In the genomic region with DNA sequence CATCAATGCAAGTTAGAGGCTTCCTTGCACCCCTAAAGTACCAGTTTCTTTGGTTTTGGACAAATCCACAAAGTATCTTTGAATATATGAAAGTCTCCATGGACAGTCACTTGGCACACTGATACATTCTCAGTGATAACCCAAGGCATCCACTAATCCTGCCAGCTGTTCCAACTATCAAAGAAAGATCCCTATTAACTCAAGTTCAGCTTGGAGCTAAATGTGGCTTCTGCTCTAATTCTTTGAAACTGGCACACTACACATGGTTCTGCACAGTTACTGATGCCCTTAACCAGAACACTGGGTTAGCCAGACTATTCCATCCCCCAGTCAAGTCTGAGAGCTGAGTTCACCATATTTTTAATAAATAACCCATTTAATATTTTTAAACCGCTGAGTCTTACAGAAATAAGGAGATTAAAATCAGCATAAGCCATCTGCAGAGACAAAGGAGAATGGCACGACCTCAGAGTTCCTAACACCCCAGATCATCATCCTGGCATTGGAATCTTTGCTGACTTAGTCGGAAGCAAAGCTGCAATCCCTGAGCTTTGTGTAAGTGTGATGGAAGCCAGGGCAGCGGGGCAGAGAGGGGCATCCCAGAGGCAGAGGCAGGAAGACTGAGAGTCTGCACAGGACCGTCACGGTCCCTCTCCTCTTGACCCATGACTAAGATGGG, we compare ENCODE assay signal across 23 cellular contexts. TPM values are rescaled to one million over a fixed set of nuclear protein-coding genes. Genes with fewer than 3 reads are reported as not detected.
DNase-seq lines count a peak whose midpoint lies in the region; ATAC-seq, FAIRE-seq and TF ChIP-seq lines count a peak whose summit lies in the region.
"Had no signal": no experiment of that assay in that cellular context is flagged by ENCODE, and none has a peak within 500 bp of the region (broad histone marks: within the 10 kb centered on the region; RNA-seq: fewer than 3 reads in every experiment).

No MANE protein-coding gene starts in this region.

- no peaks in the 10 kb centered on the region for H3K4me1 Mint-ChIP-seq in activated CD4-positive, alpha-beta T cell treated with anti-CD3 and anti-CD28 coated beads, Interleukin-2, amount 10 ng/mL, durations not matched to agents 24 days and 14 days
- H3K4me1 Mint-ChIP-seq: GM23338 had no signal

- DNase-seq in AG08396 (ENCODE audit: low spot score), result peak; percentile 10
- DNase-seq in GM20000 (ENCODE audit: low spot score), result peak; percentile 3
- DNase-seq in kidney, result peak; percentile 32
- no peak for DNase-seq in psoas muscle
- no peak for DNase-seq in activated CD4-positive, alpha-beta T cell treated with anti-CD3 and anti-CD28 coated beads, Interleukin-2, amount 10 ng/mL, durations not matched to agents 24 days and 14 days
- no peak for DNase-seq in DMS114 treated with DMSO at 0.1 percent for 48 hours (lab: John Stamatoyannopoulos, UW; ENCODE audit: unreplicated experiment)
- DNase-seq: BE2C, DMS79 treated with DMSO at 0.1 percent for 48 hours, Karpas-422, MV-4-11, NCI-H1105 treated with DMSO at 0.1 percent for 48 hours, NCI-H2029 treated with DMSO at 0.1 percent for 48 hours, NCI-H226, NCI-H510A treated with DMSO at 0.1 percent for 48 hours, NCI-H748 treated with DMSO at 0.1 percent for 48 hours, SIG-M5 had no signal

- no peaks in the 10 kb centered on the region for H3K36me3 ChIP-seq in kidney (ENCODE audit: control insufficient read depth in 1 of 2, insufficient read depth in 2 of 2, low read length in 2 of 2)
- H3K36me3 ChIP-seq in psoas muscle (ENCODE audit: insufficient read depth in 1 of 2, low read depth in 1 of 2), result peaks cover 0 to 31% of the 10 kb centered on the region in 2 donors
- H3K36me3 ChIP-seq: BE2C had no signal

- H3K4me3 ChIP-seq in kidney (ENCODE audit: low read length in 2 of 2), result no peak overlapping the region
- no peak overlapping the region for H3K4me3 ChIP-seq in psoas muscle
- H3K4me3 ChIP-seq: A549, GM23338 had no signal

- H3K27ac Mint-ChIP-seq in activated CD4-positive, alpha-beta T cell treated with anti-CD3 and anti-CD28 coated beads, Interleukin-2, amount 10 ng/mL, durations not matched to agents 24 days and 14 days, result no peak overlapping the region
- H3K27ac Mint-ChIP-seq: GM23338 had no signal

- H3K9ac ChIP-seq in kidney (ENCODE audit: low read length in 2 of 2), result no peak overlapping the region

- H3K4me1 ChIP-seq in kidney (ENCODE audit: control insufficient read depth in 1 of 2, insufficient read depth in 1 of 2, low read depth in 1 of 2, low read length in 2 of 2) (no peaks in the 10 kb centered on the region), psoas muscle (peaks cover 50% of the 10 kb centered on the region)
- H3K4me1 ChIP-seq: A549 had no signal

- intact Hi-C loops in kidney (cut with DNase I) (no loop called here), psoas muscle (cut with DNase I) (no loop called here)
- intact Hi-C loops in activated CD4-positive, alpha-beta T cell treated with anti-CD3 and anti-CD28 coated beads, Interleukin-2, amount 10 ng/mL, durations not matched to agents 24 days and 14 days (cut with micrococcal nuclease), result no loop called here

- peaks cover 3% of the 10 kb centered on the region for H3K27me3 Mint-ChIP-seq in activated CD4-positive, alpha-beta T cell treated with anti-CD3 and anti-CD28 coated beads, Interleukin-2, amount 10 ng/mL, durations not matched to agents 24 days and 14 days

- ATAC-seq in psoas muscle (peak in 3 of 4 donors; percentile 4 to 13 (median 6)), GM21619 (IDR thresholded peaks at IDR 0.05; ENCODE audit: unreplicated experiment) (no peak), HG03460 (IDR thresholded peaks at IDR 0.05; ENCODE audit: unreplicated experiment) (no peak)
- ATAC-seq: A549, GM23338, HCT116, Panc1 had no signal

- no peak overlapping the region for H3K27ac ChIP-seq in kidney (ENCODE audit: low read depth in 2 of 2, low read length in 2 of 2)
- peak overlapping the region; percentile 68 for H3K27ac ChIP-seq in psoas muscle
- H3K27ac ChIP-seq: A549 had no signal

- no peaks in the 10 kb centered on the region for H3K36me3 Mint-ChIP-seq in activated CD4-positive, alpha-beta T cell treated with anti-CD3 and anti-CD28 coated beads, Interleukin-2, amount 10 ng/mL, durations not matched to agents 24 days and 14 days (ENCODE audit: low read depth)

- no peak for FAIRE-seq in kidney (lab: Jason Lieb, UNC)
- FAIRE-seq: A549 had no signal

- WGBS in psoas muscle, 3 donors, result 36 to 49% (median 48%) methylated on average over 6 of the region's 6 CpGs

- TF ChIP-seq CTCF in GM20000 (IDR thresholded peaks at IDR 0.05; ENCODE audit: extremely low read depth, missing control alignments), result no peak
- TF ChIP-seq CTCF in kidney (IDR thresholded peaks at IDR 0.05; ENCODE audit: borderline replicate concordance, extremely low read depth, insufficient read depth), result no peak
- TF ChIP-seq CTCF in psoas muscle (IDR thresholded peaks at IDR 0.05), result no peak

- H3K4me3 Mint-ChIP-seq in activated CD4-positive, alpha-beta T cell treated with anti-CD3 and anti-CD28 coated beads, Interleukin-2, amount 10 ng/mL, durations not matched to agents 24 days and 14 days, result no peak overlapping the region
- H3K4me3 Mint-ChIP-seq: GM23338 had no signal

- H3K27me3 ChIP-seq in psoas muscle (ENCODE audit: insufficient read depth in 3 of 3, low read length in 2 of 3), result no peaks in the 10 kb centered on the region
- H3K27me3 ChIP-seq: BE2C had no signal

- H3K9me3 ChIP-seq in kidney (ENCODE audit: control insufficient read depth in 1 of 2, low read length in 2 of 2) (peaks cover 0 to 17% of the 10 kb centered on the region in 2 donors), psoas muscle (peaks cover 10% of the 10 kb centered on the region)

- peaks cover 12% of the 10 kb centered on the region for H3K9me3 Mint-ChIP-seq in activated CD4-positive, alpha-beta T cell treated with anti-CD3 and anti-CD28 coated beads, Interleukin-2, amount 10 ng/mL, durations not matched to agents 24 days and 14 days

RNA-seq across cellular contexts. Expression of a gene that starts 6.3 kb away (rescaled TPM):
- total RNA-seq in kidney (not detected), psoas muscle (100 to 1,000 TPM in 1 of 4 donors, 10 to 100 TPM in 3; 36.9 to 312 (median 57.7) TPM)
- polyA plus RNA-seq in kidney (ENCODE audit: insufficient read depth, low read depth, low replicate concordance) (not detected), psoas muscle (100 to 1,000 TPM in 2 of 3 donors, 10 to 100 TPM in 1; 20.3 to 132 (median 110) TPM)
- total RNA-seq in activated CD4-positive, alpha-beta T cell treated with anti-CD3 and anti-CD28 coated beads, Interleukin-2, amount 10 ng/mL, durations not matched to agents 24 days and 14 days, result not detected in 2 replicates
- total RNA-seq: GM23338, M059J had no signal
- polyA plus RNA-seq: GM23338 had no signal

Comparison
In these comparisons a context has a peak if more than half of its experiments do, and no peak if none do; other contexts are left out.
1. DNase-seq: peak in AG08396 (single experiment), GM20000 (single experiment) and kidney (single experiment); none in psoas muscle (0 of 2), activated CD4-positive, alpha-beta T cell treated with anti-CD3 and anti-CD28 coated beads, Interleukin-2, amount 10 ng/mL, durations not matched to agents 24 days and 14 days (single experiment) and DMS114 treated with DMSO at 0.1 percent for 48 hours (single experiment).
2. ATAC-seq: peak in psoas muscle (3 of 4); none in GM21619 (single experiment) and HG03460 (single experiment).
3. RNA of a gene that starts 6.3 kb away (total RNA-seq): 36.9 to 312 TPM in psoas muscle; not detected in kidney (single experiment) and not detected in activated CD4-positive, alpha-beta T cell treated with anti-CD3 and anti-CD28 coated beads, Interleukin-2, amount 10 ng/mL, durations not matched to agents 24 days and 14 days; every median in the first group is over 10 times any median in the second.